1 cellular context compared by ENCODE assay signal in the genomic region with DNA sequence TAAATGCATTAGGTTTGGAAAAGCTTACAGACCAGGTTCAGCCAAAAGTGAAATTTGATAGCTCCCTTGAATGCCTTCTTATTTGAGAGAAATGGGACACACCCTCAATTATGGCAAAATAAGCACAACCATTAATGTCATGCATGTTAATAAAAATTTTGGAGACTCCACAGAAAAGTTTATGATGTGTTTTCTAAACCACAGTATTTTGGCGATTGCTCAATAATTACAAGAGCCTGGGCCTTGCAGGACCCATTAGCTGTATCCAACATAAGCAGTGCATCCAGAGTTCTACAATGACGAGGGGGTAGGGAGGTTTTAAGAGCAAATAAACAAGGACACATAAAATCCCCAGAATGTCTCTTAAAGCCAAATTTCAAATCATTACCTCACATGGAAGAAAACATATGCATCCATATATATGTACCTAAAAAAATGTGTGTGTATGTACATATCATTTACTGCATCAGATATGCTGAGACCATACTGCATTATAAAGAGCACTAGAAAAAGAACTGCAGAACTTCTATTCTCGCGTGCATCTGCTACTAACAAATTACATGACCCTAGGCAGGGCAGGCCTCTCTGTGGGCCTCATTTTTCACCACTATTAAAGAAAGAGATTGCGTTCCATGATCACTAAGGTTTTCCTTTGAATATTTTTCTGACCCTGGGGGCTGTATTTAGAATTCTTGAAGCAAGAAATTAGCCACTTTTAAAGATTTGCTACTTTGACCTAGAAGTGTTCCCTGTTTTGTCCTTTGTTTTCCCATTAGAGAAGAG.
A peak's percentile ranks its signal among the peaks of the same experiment; 100 is the strongest.
TF ChIP-seq lines count a peak whose summit lies in the region.

No MANE protein-coding gene starts in this region.

TF ChIP-seq in K562, 482 proteins besides CTCF, POLR2A, EP300 and RAD21:
- TF ChIP-seq TFAM (CRISPR knock-in tag; conservative IDR thresholded peaks at IDR 0.05) (no peak), GABPB2 (CRISPR knock-in tag; conservative IDR thresholded peaks at IDR 0.05) (no peak), NCOA6 (IDR thresholded peaks at IDR 0.05) (no peak), KLF6 (CRISPR knock-in tag; IDR thresholded peaks at IDR 0.05; ENCODE audit: borderline replicate concordance) (no peak), ZNF707 (CRISPR knock-in tag; conservative IDR thresholded peaks at IDR 0.05) (no peak), L3MBTL2 (IDR thresholded peaks at IDR 0.05) (no peak), ARNT (IDR thresholded peaks at IDR 0.05) (no peak), ZSCAN32 (CRISPR knock-in tag; IDR thresholded peaks at IDR 0.05) (no peak), CEBPG (CRISPR knock-in tag; IDR thresholded peaks at IDR 0.05) (no peak), CEBPG (tag; conservative IDR thresholded peaks at IDR 0.05 in 1 of 2, IDR thresholded peaks at IDR 0.05 in 1 of 2) (peak; percentile 50 to 66; a peak in 3 of 4 replicates), C11orf30 (IDR thresholded peaks at IDR 0.05; ENCODE audit: low read depth) (no peak), ATF7 (IDR thresholded peaks at IDR 0.05) (no peak), ZNF79 (CRISPR knock-in tag; IDR thresholded peaks at IDR 0.05; ENCODE audit: low read depth) (no peak), FIP1L1 (IDR thresholded peaks at IDR 0.05; ENCODE audit: low read depth, low read length, poor library complexity, severe bottlenecking) (no peak), CEBPB (tag; IDR thresholded peaks at IDR 0.05) (0 out of 2 replicates have a peak, but pooled peaks have one; percentile 43)
- TF ChIP-seq, protein P1, sequence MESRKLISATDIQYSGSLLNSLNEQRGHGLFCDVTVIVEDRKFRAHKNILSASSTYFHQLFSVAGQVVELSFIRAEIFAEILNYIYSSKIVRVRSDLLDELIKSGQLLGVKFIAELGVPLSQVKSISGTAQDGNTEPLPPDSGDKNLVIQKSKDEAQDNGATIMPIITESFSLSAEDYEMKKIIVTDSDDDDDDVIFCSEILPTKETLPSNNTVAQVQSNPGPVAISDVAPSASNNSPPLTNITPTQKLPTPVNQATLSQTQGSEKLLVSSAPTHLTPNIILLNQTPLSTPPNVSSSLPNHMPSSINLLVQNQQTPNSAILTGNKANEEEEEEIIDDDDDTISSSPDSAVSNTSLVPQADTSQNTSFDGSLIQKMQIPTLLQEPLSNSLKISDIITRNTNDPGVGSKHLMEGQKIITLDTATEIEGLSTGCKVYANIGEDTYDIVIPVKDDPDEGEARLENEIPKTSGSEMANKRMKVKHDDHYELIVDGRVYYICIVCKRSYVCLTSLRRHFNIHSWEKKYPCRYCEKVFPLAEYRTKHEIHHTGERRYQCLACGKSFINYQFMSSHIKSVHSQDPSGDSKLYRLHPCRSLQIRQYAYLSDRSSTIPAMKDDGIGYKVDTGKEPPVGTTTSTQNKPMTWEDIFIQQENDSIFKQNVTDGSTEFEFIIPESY (CRISPR knock-in tag; IDR thresholded peaks at IDR 0.05), result no peak
